8 cellular contexts compared by ENCODE assay signal in genomic region chr2:98729652-98730051, GRCh38. TPM values are rescaled to one million over a fixed set of nuclear protein-coding genes. Genes with fewer than 3 reads are reported as not detected.
DNase-seq lines count a peak whose midpoint lies in the region; ATAC-seq and TF ChIP-seq lines count a peak whose summit lies in the region.

No MANE protein-coding gene starts in this region.

- no peaks in the 10 kb centered on the region for H3K27me3 ChIP-seq in CD4-positive, alpha-beta memory T cell (ENCODE audit: insufficient read depth, low read length)
- peaks cover 7% of the 10 kb centered on the region for H3K27me3 ChIP-seq in neuron (ENCODE audit: insufficient read depth, low read length)

- no peaks in the 10 kb centered on the region for H3K9me3 Mint-ChIP-seq in CD4-positive, alpha-beta memory T cell
- H3K9me3 Mint-ChIP-seq in dendritic cell treated with granulocyte-macrophage colony-stimulating factor and Interleukin-4, amounts not matched to agents 40 ng/mL and 50 ng/mL, for 4 days: peaks cover 7% of the 10 kb centered on the region

- peak overlapping the region; percentile 90 to 94 (median 92) for H3K4me3 Mint-ChIP-seq in CD4-positive, alpha-beta memory T cell
- peak overlapping the region; percentile 78 for H3K4me3 Mint-ChIP-seq in dendritic cell treated with granulocyte-macrophage colony-stimulating factor and Interleukin-4, amounts not matched to agents 40 ng/mL and 50 ng/mL, for 4 days

- no peaks in the 10 kb centered on the region for H3K9me3 ChIP-seq in CD4-positive, alpha-beta memory T cell (ENCODE audit: control insufficient read depth in 1 of 2, low read length in 2 of 2)
- no peaks in the 10 kb centered on the region for H3K9me3 ChIP-seq in neuron (ENCODE audit: low read length)

- no peaks in the 10 kb centered on the region for H3K27me3 Mint-ChIP-seq in CD4-positive, alpha-beta memory T cell
- H3K27me3 Mint-ChIP-seq in dendritic cell treated with granulocyte-macrophage colony-stimulating factor and Interleukin-4, amounts not matched to agents 40 ng/mL and 50 ng/mL, for 4 days: no peaks in the 10 kb centered on the region

- ATAC-seq in HG03108 (IDR thresholded peaks at IDR 0.05; ENCODE audit: unreplicated experiment): no peak
- ATAC-seq in GM21390 (IDR thresholded peaks at IDR 0.05; ENCODE audit: unreplicated experiment): no peak

- intact Hi-C loops in CD4-positive, alpha-beta memory T cell (cut with micrococcal nuclease): loop anchor here (1.0 to 5.0 kb wide), 5 partner anchors 37 to 282 kb away; no protein-coding TSS in a partner anchor
- intact Hi-C loops in dendritic cell treated with granulocyte-macrophage colony-stimulating factor and Interleukin-4, amounts not matched to agents 40 ng/mL and 50 ng/mL, for 4 days (cut with micrococcal nuclease): loop anchor here (1.0 to 5.0 kb wide), 4 partner anchors 41 to 108 kb away; no protein-coding TSS in a partner anchor

- peak overlapping the region; percentile 80 for H3K27ac ChIP-seq in CD4-positive, alpha-beta memory T cell (ENCODE audit: low read depth, low read length)

- peaks cover 47 to 84% (median 58%) of the 10 kb centered on the region in 4 donors for H3K4me1 Mint-ChIP-seq in CD4-positive, alpha-beta memory T cell
- H3K4me1 Mint-ChIP-seq in dendritic cell treated with granulocyte-macrophage colony-stimulating factor and Interleukin-4, amounts not matched to agents 40 ng/mL and 50 ng/mL, for 4 days (ENCODE audit: low read depth): peaks cover 57% of the 10 kb centered on the region

- H2AFZ ChIP-seq in neuron (ENCODE audit: low read depth, low read length): peak overlapping the region; percentile 82

- peak overlapping the region; percentile 59 to 86 for H3K4me3 ChIP-seq in CD4-positive, alpha-beta memory T cell (ENCODE audit: low read length in 2 of 2)
- H3K4me3 ChIP-seq in NB4 (ENCODE audit: low read depth, low read length) (peak overlapping the region; percentile 81), neuron (ENCODE audit: low read length) (peak overlapping the region; percentile 68)

- TF ChIP-seq CTCF in NB4 (IDR thresholded peaks at IDR 0.05; ENCODE audit: low read depth, low read length): no peak
- TF ChIP-seq CTCF in GM13977 (IDR thresholded peaks at IDR 0.05; ENCODE audit: extremely low read depth, insufficient read depth, missing control alignments): no peak

- CTCF ChIA-PET in CD4-positive, alpha-beta memory T cell (lab: Charles Lee; ENCODE audit: partially characterized antibody): interaction anchor here (0.6 to 5.0 kb wide), 18 partner anchors 9 to 107 kb away, joined by 3 to 51 read pairs (median 4); no protein-coding TSS in a partner anchor

- peaks cover 14 to 47% of the 10 kb centered on the region in 2 donors for H3K36me3 Mint-ChIP-seq in CD4-positive, alpha-beta memory T cell
- peaks cover 52% of the 10 kb centered on the region for H3K36me3 Mint-ChIP-seq in dendritic cell treated with granulocyte-macrophage colony-stimulating factor and Interleukin-4, amounts not matched to agents 40 ng/mL and 50 ng/mL, for 4 days (ENCODE audit: low read depth)

- peak in 1 of 5 donors; percentile 58 for DNase-seq in CD4-positive, alpha-beta memory T cell
- peak; percentile 42 for DNase-seq in NB4 (ENCODE audit: low read depth)
- DNase-seq in globus pallidus (ENCODE audit: low spot score): no peak
- DNase-seq in GM13977 (ENCODE audit: low spot score): no peak

- peaks cover 74% of the 10 kb centered on the region for H3K4me1 ChIP-seq in CD4-positive, alpha-beta memory T cell (ENCODE audit: insufficient read depth, low read length)
- peaks cover 12% of the 10 kb centered on the region for H3K4me1 ChIP-seq in neuron (ENCODE audit: insufficient read depth, low read length)

- peak overlapping the region; percentile 83 to 95 (median 91) for H3K27ac Mint-ChIP-seq in CD4-positive, alpha-beta memory T cell
- H3K27ac Mint-ChIP-seq in dendritic cell treated with granulocyte-macrophage colony-stimulating factor and Interleukin-4, amounts not matched to agents 40 ng/mL and 50 ng/mL, for 4 days: peak overlapping the region; percentile 80

- no peak for TF ChIP-seq POLR2A in NB4 (IDR thresholded peaks at IDR 0.05; ENCODE audit: extremely low read depth, insufficient read length)

- in situ Hi-C loops in GM13977 (cut with MboI; ENCODE audit: low pct_unique_long_range_greater_than_20kb, low sequenced_read_pairs, unreplicated experiment): no loop called here

- H3K36me3 ChIP-seq in CD4-positive, alpha-beta memory T cell (ENCODE audit: insufficient read depth, low read length): peaks cover 7% of the 10 kb centered on the region
- no peaks in the 10 kb centered on the region for H3K36me3 ChIP-seq in neuron (ENCODE audit: insufficient read depth, low read length)

- POLR2A ChIA-PET in CD4-positive, alpha-beta memory T cell (lab: Charles Lee; ENCODE audit: partially characterized antibody): interaction anchor here (0.6 to 16.8 kb wide), 22 partner anchors 8 to 109 kb away, joined by 3 to 565 read pairs (median 6); no protein-coding TSS in a partner anchor

RNA-seq across cellular contexts. Expression of gene MGAT4A, which starts 1.3 kb away (rescaled TPM):
- 100 to 1,000 TPM; 256 to 270 TPM for total RNA-seq in CD4-positive, alpha-beta memory T cell
- polyA plus RNA-seq in CD4-positive, alpha-beta memory T cell: 100 to 1,000 TPM; 223 to 336 TPM
